8 cellular contexts compared by ENCODE assay signal in genomic region chr10:34537629-34538231, GRCh38.
DNase-seq lines count a peak whose midpoint lies in the region; ATAC-seq, FAIRE-seq and TF ChIP-seq lines count a peak whose summit lies in the region.

No MANE protein-coding gene starts in this region.

- ATAC-seq in GM19438 (IDR thresholded peaks at IDR 0.05; ENCODE audit: low read depth, unreplicated experiment), result peak; percentile 79
- ATAC-seq in HG03039 (IDR thresholded peaks at IDR 0.05; ENCODE audit: unreplicated experiment), result peak; percentile 80

- H3K4me3 ChIP-seq in DOHH2 (ENCODE audit: low read length), result peak overlapping the region; percentile 48
- H3K4me3 ChIP-seq in adipocyte (ENCODE audit: low read length), result peak overlapping the region; percentile 84
- H3K4me3 ChIP-seq in H7 (ENCODE audit: insufficient read depth, low read depth, low read length), result no peak overlapping the region

- H3K9ac ChIP-seq in adipocyte (ENCODE audit: low read length), result peak overlapping the region; percentile 80

- TF ChIP-seq POLR2A in GM12892 (IDR thresholded peaks at IDR 0.05; ENCODE audit: low read depth, low read length), result no peak

- H3K27me3 ChIP-seq in DOHH2 (ENCODE audit: control insufficient read depth, low read length), result no peaks in the 10 kb centered on the region
- no peaks in the 10 kb centered on the region for H3K27me3 ChIP-seq in adipocyte (replicated peaks; ENCODE audit: control insufficient read depth, insufficient read depth, low read length)
- H3K27me3 ChIP-seq in H7 (ENCODE audit: control insufficient read depth, insufficient read depth, low read length), result no peaks in the 10 kb centered on the region

- H3K36me3 ChIP-seq in DOHH2 (ENCODE audit: control insufficient read depth, low read length) (no peaks in the 10 kb centered on the region), adipocyte (ENCODE audit: control insufficient read depth, insufficient read depth, low read length, severe bottlenecking) (no peaks in the 10 kb centered on the region), H7 (replicated peaks; ENCODE audit: control insufficient read depth, insufficient read depth, low read length) (no peaks in the 10 kb centered on the region)

- peak overlapping the region; percentile 63 for H3K4me2 ChIP-seq in DOHH2 (ENCODE audit: low read length)

- no peak for DNase-seq in adipocyte (ENCODE audit: low read depth)
- no peak for DNase-seq in superior temporal gyrus (ENCODE audit: extremely low spot score)
- DNase-seq in stimulated activated CD4-positive, alpha-beta T cell treated with anti-CD3 and anti-CD28 coated beads, Interleukin-4, amount 100 ng/mL, for 4 hours, result no peak
- no peak for DNase-seq in GM12892 (ENCODE audit: insufficient read length)
- no peak for DNase-seq in H7

- peaks cover 54% of the 10 kb centered on the region for H3K4me1 ChIP-seq in DOHH2 (ENCODE audit: control insufficient read depth, low read length)
- peaks cover 25% of the 10 kb centered on the region for H3K4me1 ChIP-seq in adipocyte (ENCODE audit: control insufficient read depth, insufficient read depth, low read length)

- no peaks in the 10 kb centered on the region for H3K79me2 ChIP-seq in DOHH2 (ENCODE audit: control insufficient read depth, low read length)

- H3F3A ChIP-seq in DOHH2 (ENCODE audit: control insufficient read depth, insufficient read depth), result no peaks in the 10 kb centered on the region

- H3K27ac ChIP-seq in DOHH2 (ENCODE audit: low read depth, low read length), result peak overlapping the region; percentile 42

- no peak for FAIRE-seq in GM12892 (lab: Jason Lieb, UNC)

- no peaks in the 10 kb centered on the region for H3K9me2 ChIP-seq in DOHH2 (replicated peaks; ENCODE audit: control insufficient read depth, low read length)

- H4K20me1 ChIP-seq in DOHH2 (ENCODE audit: control insufficient read depth, insufficient read depth, low read depth, low read length), result no peaks in the 10 kb centered on the region

- H3K9me3 ChIP-seq in DOHH2 (ENCODE audit: control insufficient read depth, insufficient read depth, low read length), result no peaks in the 10 kb centered on the region
- H3K9me3 ChIP-seq in adipocyte (ENCODE audit: control insufficient read depth, low read length), result no peaks in the 10 kb centered on the region

- no peak for TF ChIP-seq CTCF in DOHH2 (IDR thresholded peaks at IDR 0.05; ENCODE audit: low read depth, low read length, poor library complexity, severe bottlenecking)
